In the genomic region with DNA sequence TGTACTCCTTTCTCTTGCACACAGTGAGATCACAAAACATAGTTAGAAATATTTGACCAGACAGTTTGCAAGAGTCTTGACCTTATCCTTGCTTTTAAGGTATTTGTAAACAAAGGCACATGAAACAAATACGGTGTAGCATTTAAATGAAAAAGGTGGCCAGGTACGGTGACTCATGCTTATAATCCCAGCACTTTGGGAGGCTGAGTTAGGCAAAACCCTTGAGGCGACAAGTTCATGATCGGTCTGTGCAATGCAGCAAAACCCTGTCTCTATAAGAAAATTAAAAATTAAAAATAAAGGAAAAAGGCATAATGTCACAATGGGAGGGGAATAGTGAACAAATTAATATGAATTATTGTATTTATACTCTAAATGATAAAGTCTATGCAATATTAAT, we compare ENCODE assay signal across 23 cellular contexts.
"Had no signal": no experiment of that assay in that cellular context is flagged by ENCODE, and none has a peak within 500 bp of the region (broad histone marks: within the 10 kb centered on the region; RNA-seq: fewer than 3 reads in every experiment).

No MANE protein-coding gene starts in this region.

- H3K4me1 ChIP-seq: esophagus muscularis mucosa, heart right ventricle, lower lobe of right lung, pancreas, right lobe of liver, tibial nerve, upper lobe of right lung, uterus had no signal

- H3K4me3 ChIP-seq: esophagus muscularis mucosa, heart right ventricle, lower lobe of right lung, pancreas, right lobe of liver, thoracic aorta, tibial nerve, upper lobe of right lung, uterus had no signal

- H3K27me3 ChIP-seq: esophagus muscularis mucosa, heart right ventricle, pancreas, right lobe of liver, tibial nerve, uterus had no signal

- H3K36me3 ChIP-seq: esophagus muscularis mucosa, heart right ventricle, lower lobe of right lung, pancreas, right lobe of liver, thoracic aorta, tibial nerve, upper lobe of right lung, uterus had no signal

- H3K36me3 Mint-ChIP-seq: memory B cell; natural killer cell; stimulated activated naive B cell treated with anti-CD40 and anti-IgM and Interleukin-4, amounts not matched to agents 10 μg/mL and 1 μg/mL and 100 μg/mL, for 72 hours had no signal

- H3K27ac ChIP-seq: esophagus muscularis mucosa, heart right ventricle, lower lobe of right lung, pancreas, right lobe of liver, thoracic aorta, tibial nerve, upper lobe of right lung, uterus had no signal

- H3K9me3 ChIP-seq: esophagus muscularis mucosa, heart right ventricle, lower lobe of right lung, pancreas, right lobe of liver, thoracic aorta, tibial nerve, upper lobe of right lung, uterus had no signal

- FAIRE-seq: keratinocyte, pancreas, small intestine had no signal

- H3K27ac Mint-ChIP-seq: effector memory CD8-positive, alpha-beta T cell; memory B cell; natural killer cell; stimulated activated naive B cell treated with anti-CD40 and anti-IgM and Interleukin-4, amounts not matched to agents 10 μg/mL and 1 μg/mL and 100 μg/mL, for 72 hours; stimulated activated naive CD8-positive, alpha-beta T cell treated with anti-CD3 and anti-CD28 coated beads, Interleukin-15, Interleukin-2, amounts not matched to agents 100 ng/mL and 50 ng/mL, for 24 hours had no signal

- H3K4me3 Mint-ChIP-seq: effector memory CD8-positive, alpha-beta T cell; memory B cell; natural killer cell; stimulated activated naive B cell treated with anti-CD40 and anti-IgM and Interleukin-4, amounts not matched to agents 10 μg/mL and 1 μg/mL and 100 μg/mL, for 72 hours; stimulated activated naive CD8-positive, alpha-beta T cell treated with anti-CD3 and anti-CD28 coated beads, Interleukin-15, Interleukin-2, amounts not matched to agents 100 ng/mL and 50 ng/mL, for 24 hours had no signal

- H3K4me1 Mint-ChIP-seq: memory B cell; natural killer cell; stimulated activated naive B cell treated with anti-CD40 and anti-IgM and Interleukin-4, amounts not matched to agents 10 μg/mL and 1 μg/mL and 100 μg/mL, for 72 hours had no signal

- ATAC-seq: effector memory CD8-positive, alpha-beta T cell; heart right ventricle; left ventricle myocardium superior; lower lobe of right lung; natural killer cell; pancreas; right lobe of liver; stimulated activated naive B cell treated with anti-CD40 and anti-IgM and Interleukin-4, amounts not matched to agents 10 μg/mL and 1 μg/mL and 100 μg/mL, for 72 hours; upper lobe of right lung had no signal

- DNase-seq: cortex of kidney; effector memory CD8-positive, alpha-beta T cell; foreskin melanocyte; glutamatergic neuron; heart right ventricle; left ventricle myocardium superior; lower lobe of right lung; natural killer cell; occipital lobe; pancreas; right lobe of liver; small intestine; stimulated activated CD4-positive, alpha-beta T cell treated with anti-CD3 and anti-CD28 coated beads, Interleukin-15, amount 100 ng/mL, for 24 hours; stimulated activated CD4-positive, alpha-beta T cell treated with anti-CD3 and anti-CD28 coated beads, Interleukin-2, amount 100 ng/mL, for 48 hours; stimulated activated naive B cell treated with anti-CD40 and anti-IgM and Interleukin-4, amounts not matched to agents 10 μg/mL and 1 μg/mL and 100 μg/mL, for 72 hours; upper lobe of right lung; uterus had no signal

- H3K9me3 Mint-ChIP-seq: memory B cell; stimulated activated naive B cell treated with anti-CD40 and anti-IgM and Interleukin-4, amounts not matched to agents 10 μg/mL and 1 μg/mL and 100 μg/mL, for 72 hours; stimulated activated naive CD8-positive, alpha-beta T cell treated with anti-CD3 and anti-CD28 coated beads, Interleukin-15, Interleukin-2, amounts not matched to agents 100 ng/mL and 50 ng/mL, for 24 hours had no signal
